Comparison of ENCODE assay signal across 16 cellular contexts in genomic region chr22:29328566-29329500, GRCh38. TPM values are rescaled to one million over a fixed set of nuclear protein-coding genes. Genes with fewer than 3 reads are reported as not detected.
DNase-seq lines count a peak whose midpoint lies in the region; ATAC-seq and TF ChIP-seq lines count a peak whose summit lies in the region.
"Had no signal": no experiment of that assay in that cellular context is flagged by ENCODE, and none has a peak within 500 bp of the region (broad histone marks: within the 10 kb centered on the region; RNA-seq: fewer than 3 reads in every experiment).

No MANE protein-coding gene starts in this region.

- H3K27ac Mint-ChIP-seq in endodermal cell = peak overlapping the region; percentile 39

- H3K36me3 ChIP-seq in endodermal cell (ENCODE audit: control insufficient read depth, insufficient read depth, low read length) (peaks cover 43% of the 10 kb centered on the region), psoas muscle (ENCODE audit: insufficient read depth in 1 of 2, low read depth in 1 of 2) (peaks cover 2 to 58% of the 10 kb centered on the region in 2 donors)
- H3K36me3 ChIP-seq: uterus had no signal

- no peak overlapping the region for H3K9ac ChIP-seq in endodermal cell (ENCODE audit: extremely low read depth, low read length, poor library complexity, severe bottlenecking)

- H3K27ac ChIP-seq in endodermal cell (ENCODE audit: low read depth, low read length) = no peak overlapping the region
- H3K27ac ChIP-seq in psoas muscle = peak overlapping the region; percentile 79
- H3K27ac ChIP-seq: neutrophil, uterus had no signal

- no peaks in the 10 kb centered on the region for H3K9me3 ChIP-seq in endodermal cell (ENCODE audit: control insufficient read depth, low read length)
- no peaks in the 10 kb centered on the region for H3K9me3 ChIP-seq in psoas muscle
- H3K9me3 ChIP-seq: neutrophil, uterus had no signal

- H3K27me3 Mint-ChIP-seq in endodermal cell (ENCODE audit: insufficient read depth) = no peaks in the 10 kb centered on the region

- ATAC-seq in psoas muscle = peak; percentile 90 to 94 (median 92)
- no peak for ATAC-seq in HG02623 (IDR thresholded peaks at IDR 0.05; ENCODE audit: unreplicated experiment)

- no peaks in the 10 kb centered on the region for H3K4me1 ChIP-seq in endodermal cell (ENCODE audit: control insufficient read depth, insufficient read depth, low read length)
- peaks cover 37% of the 10 kb centered on the region for H3K4me1 ChIP-seq in psoas muscle
- H3K4me1 ChIP-seq: uterus had no signal

- 94 to 95% methylated on average over 17 to 34 of the region's 34 CpGs for WGBS in endodermal cell (ENCODE audit: insufficient coverage in 1 of 2, insufficient read length in 1 of 2), 2 experiments
- WGBS in psoas muscle, 3 donors = 30 to 42% (median 42%) methylated on average over 31 to 34 of the region's 34 CpGs

- no peaks in the 10 kb centered on the region for H3K9me3 Mint-ChIP-seq in endodermal cell

- H3K36me3 Mint-ChIP-seq in endodermal cell (ENCODE audit: low read depth) = peaks cover 27% of the 10 kb centered on the region

- H3K4me3 Mint-ChIP-seq in endodermal cell = no peak overlapping the region

- H3K27me3 ChIP-seq in endodermal cell (ENCODE audit: control insufficient read depth, insufficient read depth, low read length, poor library complexity, severe bottlenecking) (no peaks in the 10 kb centered on the region), psoas muscle (ENCODE audit: insufficient read depth in 3 of 3, low read length in 2 of 3) (no peaks in the 10 kb centered on the region)
- H3K27me3 ChIP-seq: neutrophil, uterus had no signal

- no peaks in the 10 kb centered on the region for H3K4me1 Mint-ChIP-seq in endodermal cell

- DNase-seq in DMS 273 treated with DMSO at 0.1 percent for 48 hours (lab: John Stamatoyannopoulos, UW) (peak; percentile 70), NCI-H1694 treated with DMSO at 0.1 percent for 48 hours (lab: John Stamatoyannopoulos, UW) (peak; percentile 74), endodermal cell (no peak), psoas muscle (peak; percentile 74 to 92), NOMO-1 (lab: John Stamatoyannopoulos, UW; ENCODE audit: unreplicated experiment in 2 of 2) (no peak)
- no peak for DNase-seq in activated effector memory CD4-positive, alpha-beta T cell treated with anti-CD3 and anti-CD28 coated beads, Interleukin-2, amount 50 U/mL, for 16 hours
- DNase-seq in activated CD4-positive, alpha-beta T cell treated with anti-CD3 and anti-CD28 coated beads for 4 hours = no peak
- DNase-seq: activated T-cell treated with anti-CD3 and anti-CD28 coated beads, Interleukin-2, amount 50 U/mL, for 48 hours; mammary epithelial cell; MV-4-11; RPMI8226; stimulated activated naive CD4-positive, alpha-beta T cell treated with Interleukin-2 at 50 U/mL for 16 hours; uterus had no signal

- no peak overlapping the region for H3K4me3 ChIP-seq in endodermal cell (ENCODE audit: low read length)
- H3K4me3 ChIP-seq in psoas muscle = peak overlapping the region; percentile 15
- H3K4me3 ChIP-seq: smooth muscle cell, uterus had no signal

- TF ChIP-seq CTCF in endodermal cell (conservative IDR thresholded peaks at IDR 0.05) (no peak), psoas muscle (IDR thresholded peaks at IDR 0.05) (no peak)

- intact Hi-C loops in psoas muscle (cut with DNase I) = no loop called here

RNA-seq across cellular contexts. Expression of gene RASL10A, which starts 13.3 kb away (rescaled TPM):
- total RNA-seq in endodermal cell (1 to 10 TPM; 1.3 TPM), psoas muscle (1 to 10 TPM in 2 of 4 donors, under 1 TPM in 2; 0.61 to 1.2 (median 0.95) TPM)
- 1.0 TPM for polyA plus RNA-seq in endodermal cell (2013, experiment 1 of 2)
- polyA plus RNA-seq in endodermal cell (2013, experiment 2 of 2) = 1.1 TPM
- polyA plus RNA-seq in psoas muscle = 1 to 10 TPM in 1 of 3 donors, under 1 TPM in 2; 0.32 to 3.3 (median 0.80) TPM
- total RNA-seq: smooth muscle cell had no signal
- polyA plus RNA-seq: mammary epithelial cell, smooth muscle cell had no signal

RNA-seq across cellular contexts. Expression of gene GAS2L1, which starts 22.4 kb away (rescaled TPM):
- total RNA-seq in endodermal cell = 10 to 100 TPM; 22.2 to 24.9 TPM
- 13.9 TPM for polyA plus RNA-seq in endodermal cell (2013, experiment 1 of 2)
- polyA plus RNA-seq in endodermal cell (2013, experiment 2 of 2) = 14.7 TPM
- 1 to 10 TPM; 4.6 to 7.1 (median 5.7) TPM for total RNA-seq in psoas muscle
- 10 to 100 TPM in 1 of 3 donors, 1 to 10 TPM in 2; 5.0 to 19.8 (median 5.1) TPM for polyA plus RNA-seq in psoas muscle

RNA-seq across cellular contexts. Expression of gene AP1B1, which starts 59.5 kb away (rescaled TPM):
- total RNA-seq in endodermal cell = 10 to 100 TPM; 64.9 to 76.6 TPM
- polyA plus RNA-seq in endodermal cell (2013, experiment 1 of 2) = 51.3 TPM
- polyA plus RNA-seq in endodermal cell (2013, experiment 2 of 2) = 49.8 TPM
- 10 to 100 TPM; 26.8 to 35.3 (median 31.1) TPM for total RNA-seq in psoas muscle
- polyA plus RNA-seq in psoas muscle = 10 to 100 TPM; 17.5 to 32.4 (median 30.6) TPM

Comparison
In these comparisons a context has a peak if more than half of its experiments do, and no peak if none do; other contexts are left out.
1. DNase-seq: peak in DMS 273 treated with DMSO at 0.1 percent for 48 hours (single experiment), NCI-H1694 treated with DMSO at 0.1 percent for 48 hours (single experiment) and psoas muscle (2 of 2); none in endodermal cell (single experiment), activated effector memory CD4-positive, alpha-beta T cell treated with anti-CD3 and anti-CD28 coated beads, Interleukin-2, amount 50 U/mL, for 16 hours (single experiment), NOMO-1 (0 of 2) and activated CD4-positive, alpha-beta T cell treated with anti-CD3 and anti-CD28 coated beads for 4 hours (0 of 2).